1 cellular context compared by ENCODE assay signal in the genomic region with DNA sequence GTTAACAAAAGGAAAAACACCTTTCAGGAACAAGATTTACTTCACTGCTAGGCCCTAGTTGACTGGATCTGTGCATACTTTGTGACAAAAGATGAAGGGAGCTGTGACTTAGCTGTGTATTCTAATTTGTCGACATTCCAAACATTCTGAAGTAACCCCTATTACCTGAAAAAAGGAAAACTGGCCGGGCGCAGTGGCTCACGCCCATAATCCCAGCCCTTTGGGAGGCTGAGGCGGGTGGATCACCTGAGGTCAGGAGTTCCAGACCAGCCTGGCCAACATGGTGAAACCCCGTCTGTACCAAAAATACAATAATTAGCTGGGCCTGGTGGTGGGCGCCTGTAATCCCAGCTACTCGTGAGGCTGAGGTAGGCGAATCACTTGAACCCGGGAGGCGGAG.
TF ChIP-seq lines count a peak whose summit lies in the region.

No MANE protein-coding gene starts in this region.

TF ChIP-seq in K562, 482 proteins besides CTCF, POLR2A, EP300 and RAD21:
- TF ChIP-seq ZBTB33 (CRISPR knock-in tag; IDR thresholded peaks at IDR 0.05): 0 out of 2 replicates have a peak, but pooled peaks have one; percentile 25
